In the genomic region with DNA sequence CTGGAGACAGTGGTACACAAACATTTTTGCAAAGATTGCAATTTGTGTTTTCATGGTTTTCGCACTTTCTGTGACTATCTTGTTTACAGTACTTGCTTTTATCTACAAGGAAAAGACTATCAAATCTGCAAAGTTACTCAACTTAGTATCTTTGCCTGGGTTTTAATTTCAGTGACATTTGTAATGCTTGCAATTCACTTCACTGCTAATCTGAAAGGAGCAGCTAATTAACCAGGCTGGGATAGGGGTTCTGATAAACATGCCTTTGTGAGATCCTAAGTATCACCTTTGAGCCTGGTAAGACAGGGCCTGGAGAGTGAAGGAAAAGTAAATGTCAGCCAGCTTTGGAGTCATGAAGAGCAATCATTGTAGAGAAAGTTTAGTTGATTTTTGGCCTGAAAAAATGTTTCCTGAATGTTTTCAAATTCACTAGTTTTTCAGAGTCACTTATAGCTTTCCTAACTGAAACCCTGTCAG, we compare ENCODE assay signal across 20 cellular contexts.
DNase-seq lines count a peak whose midpoint lies in the region; ATAC-seq and TF ChIP-seq lines count a peak whose summit lies in the region.
"Had no signal": no experiment of that assay in that cellular context is flagged by ENCODE, and none has a peak within 500 bp of the region (broad histone marks: within the 10 kb centered on the region; RNA-seq: fewer than 3 reads in every experiment).

No MANE protein-coding gene starts in this region.

- H3K27ac ChIP-seq in HUES48 (ENCODE audit: low read depth, low read length) (peak overlapping the region; percentile 37), endodermal cell (ENCODE audit: low read depth, low read length) (no peak overlapping the region), mesodermal cell (ENCODE audit: low read depth, low read length, severe bottlenecking) (peak overlapping the region; percentile 47)
- H3K27ac ChIP-seq: BLaER1 treated with 17β-estradiol and CSF1 and Interleukin-3, amounts not matched to agents 10 nM and 100 nM had no signal

- no peaks in the 10 kb centered on the region for H3K27me3 Mint-ChIP-seq in endodermal cell (ENCODE audit: insufficient read depth)
- H3K27me3 Mint-ChIP-seq in progenitor cell of endocrine pancreas, result no peaks in the 10 kb centered on the region
- H3K27me3 Mint-ChIP-seq: B cell had no signal

- ATAC-seq in GM19395 (IDR thresholded peaks at IDR 0.05; ENCODE audit: unreplicated experiment), result no peak
- no peak for ATAC-seq in HG03280 (IDR thresholded peaks at IDR 0.05; ENCODE audit: unreplicated experiment)
- ATAC-seq: CD8-positive, alpha-beta T cell; K562 had no signal

- WGBS in endodermal cell (ENCODE audit: insufficient coverage in 1 of 2, insufficient read length in 1 of 2), 2 experiments, result 35 to 73% methylated on average over 1 of the region's 1 CpG
- 80% methylated on average over 1 of the region's 1 CpG; no CpG with 5 or more reads in 1 of the 2 experiments for WGBS in mesodermal cell (ENCODE audit: insufficient coverage in 2 of 2), 2 experiments

- H3K9ac ChIP-seq in HUES48 (ENCODE audit: low read depth, low read length) (no peak overlapping the region), endodermal cell (ENCODE audit: extremely low read depth, low read length, poor library complexity, severe bottlenecking) (peak overlapping the region; percentile 13)
- H3K9ac ChIP-seq: BLaER1 treated with 17β-estradiol and CSF1 and Interleukin-3, amounts not matched to agents 10 nM and 100 nM had no signal

- TF ChIP-seq CTCF in endodermal cell (conservative IDR thresholded peaks at IDR 0.05) (no peak), progenitor cell of endocrine pancreas (IDR thresholded peaks at IDR 0.05; ENCODE audit: unreplicated experiment) (no peak)

- H3K36me3 Mint-ChIP-seq in endodermal cell (ENCODE audit: low read depth) (no peaks in the 10 kb centered on the region), progenitor cell of endocrine pancreas (ENCODE audit: insufficient read depth) (no peaks in the 10 kb centered on the region)
- H3K36me3 Mint-ChIP-seq: CD8-positive, alpha-beta T cell had no signal

- H3K4me3 ChIP-seq in HUES48 (ENCODE audit: low read depth, low read length), result no peak overlapping the region
- peak overlapping the region; percentile 44 for H3K4me3 ChIP-seq in endodermal cell (ENCODE audit: low read length)
- no peak overlapping the region for H3K4me3 ChIP-seq in mesodermal cell (ENCODE audit: extremely low read depth, insufficient read depth, low read length, poor library complexity, severe bottlenecking)
- H3K4me3 ChIP-seq: BLaER1 treated with 17β-estradiol and CSF1 and Interleukin-3, amounts not matched to agents 10 nM and 100 nM; HAP-1; K562 had no signal

- H3K36me3 ChIP-seq in HUES48 (ENCODE audit: control insufficient read depth, insufficient read depth, low read length) (no peaks in the 10 kb centered on the region), endodermal cell (ENCODE audit: control insufficient read depth, insufficient read depth, low read length) (no peaks in the 10 kb centered on the region), mesodermal cell (ENCODE audit: control insufficient read depth, insufficient read depth, low read length) (no peaks in the 10 kb centered on the region)
- H3K36me3 ChIP-seq: BLaER1 treated with 17β-estradiol and CSF1 and Interleukin-3, amounts not matched to agents 10 nM and 100 nM; HAP-1 had no signal

- DNase-seq in endodermal cell (peak; percentile 48), progenitor cell of endocrine pancreas (ENCODE audit: low spot score, unreplicated experiment) (no peak), NCI-H1092 treated with DMSO at 0.1 percent for 48 hours (lab: John Stamatoyannopoulos, UW) (no peak)
- no peak for DNase-seq in activated CD4-positive, CD25-positive, alpha-beta regulatory T cell treated with anti-CD3 and anti-CD28 coated beads, Interleukin-2, amount 50 U/mL, for 72 hours
- DNase-seq: Calu3; CD8-positive, alpha-beta T cell; DMS 273 treated with DMSO at 0.1 percent for 48 hours; DMS53; DND-41; EL; GOT3; IMR-90 had no signal

- H3K4me3 Mint-ChIP-seq in endodermal cell, result no peak overlapping the region
- no peak overlapping the region for H3K4me3 Mint-ChIP-seq in progenitor cell of endocrine pancreas (ENCODE audit: low read depth)
- H3K4me3 Mint-ChIP-seq: B cell; CD8-positive, alpha-beta T cell had no signal

- H3K4me1 ChIP-seq in HUES48 (ENCODE audit: control insufficient read depth, insufficient read depth, low read length) (peaks cover 16% of the 10 kb centered on the region), endodermal cell (ENCODE audit: control insufficient read depth, insufficient read depth, low read length) (peaks cover 20% of the 10 kb centered on the region), mesodermal cell (ENCODE audit: control insufficient read depth, insufficient read depth, low read length, poor library complexity, severe bottlenecking) (no peaks in the 10 kb centered on the region)
- H3K4me1 ChIP-seq: BLaER1 treated with 17β-estradiol and CSF1 and Interleukin-3, amounts not matched to agents 10 nM and 100 nM; HAP-1 had no signal

- H3K27me3 ChIP-seq in HUES48 (ENCODE audit: control insufficient read depth, insufficient read depth, low read length), result no peaks in the 10 kb centered on the region
- no peaks in the 10 kb centered on the region for H3K27me3 ChIP-seq in endodermal cell (ENCODE audit: control insufficient read depth, insufficient read depth, low read length, poor library complexity, severe bottlenecking)
- H3K27me3 ChIP-seq: BLaER1 treated with 17β-estradiol and CSF1 and Interleukin-3, amounts not matched to agents 10 nM and 100 nM had no signal

- H3K4me1 Mint-ChIP-seq in endodermal cell, result peaks cover 40% of the 10 kb centered on the region
- H3K4me1 Mint-ChIP-seq in progenitor cell of endocrine pancreas (ENCODE audit: low read depth), result peaks cover 27% of the 10 kb centered on the region
- H3K4me1 Mint-ChIP-seq: B cell had no signal

- H3K9me3 ChIP-seq in HUES48 (ENCODE audit: control insufficient read depth, insufficient read depth, low read length), result no peaks in the 10 kb centered on the region
- no peaks in the 10 kb centered on the region for H3K9me3 ChIP-seq in endodermal cell (ENCODE audit: control insufficient read depth, low read length)
- no peaks in the 10 kb centered on the region for H3K9me3 ChIP-seq in mesodermal cell (ENCODE audit: control insufficient read depth, low read length)
- H3K9me3 ChIP-seq: BLaER1 treated with 17β-estradiol and CSF1 and Interleukin-3, amounts not matched to agents 10 nM and 100 nM; HAP-1 had no signal

- H3K9me3 Mint-ChIP-seq in endodermal cell (no peaks in the 10 kb centered on the region), progenitor cell of endocrine pancreas (ENCODE audit: low read depth) (no peaks in the 10 kb centered on the region)

- H3K27ac Mint-ChIP-seq in endodermal cell (peak overlapping the region; percentile 30), progenitor cell of endocrine pancreas (peak overlapping the region; percentile 80)
- H3K27ac Mint-ChIP-seq: B cell; CD8-positive, alpha-beta T cell had no signal
